18 cellular contexts compared by ENCODE assay signal in genomic region chr7:98228801-98229200, GRCh38. TPM values are rescaled to one million over a fixed set of nuclear protein-coding genes. Genes with fewer than 3 reads are reported as not detected.
A peak's percentile ranks its signal among the peaks of the same experiment; 100 is the strongest.
DNase-seq lines count a peak whose midpoint lies in the region; ATAC-seq and TF ChIP-seq lines count a peak whose summit lies in the region.
"Had no signal": no experiment of that assay in that cellular context is flagged by ENCODE, and none has a peak within 500 bp of the region (broad histone marks: within the 10 kb centered on the region; RNA-seq: fewer than 3 reads in every experiment).

No MANE protein-coding gene starts in this region.

- H3K27me3 ChIP-seq in right atrium auricular region (no peaks in the 10 kb centered on the region), body of pancreas (no peaks in the 10 kb centered on the region), neural progenitor cell (no peaks in the 10 kb centered on the region), gastrocnemius medialis (no peaks in the 10 kb centered on the region)

- H3K36me3 Mint-ChIP-seq in neural progenitor cell = peaks cover 5% of the 10 kb centered on the region

- TF ChIP-seq CTCF in right atrium auricular region (IDR thresholded peaks at IDR 0.05) = no peak
- no peak for TF ChIP-seq CTCF in body of pancreas (IDR thresholded peaks at IDR 0.05)
- TF ChIP-seq CTCF in neural progenitor cell (IDR thresholded peaks at IDR 0.05) = no peak
- no peak for TF ChIP-seq CTCF in gastrocnemius medialis (IDR thresholded peaks at IDR 0.05 in 4 of 5, conservative IDR thresholded peaks at IDR 0.05 in 1 of 5)

- H3K36me3 ChIP-seq in right atrium auricular region (peaks cover 11% of the 10 kb centered on the region), body of pancreas (replicated peaks in 1 of 2; ENCODE audit: insufficient read depth in 1 of 2, low read depth in 2 of 2) (no peaks in the 10 kb centered on the region), neural progenitor cell (no peaks in the 10 kb centered on the region), gastrocnemius medialis (peaks cover 0 to 46% of the 10 kb centered on the region in 2 donors)

- H3K9ac ChIP-seq in neural progenitor cell = no peak overlapping the region

- no peak overlapping the region for H3K4me3 Mint-ChIP-seq in neural progenitor cell
- H3K4me3 Mint-ChIP-seq: CD4-positive, alpha-beta memory T cell; GM23338; HFFc6 had no signal

- WGBS in body of pancreas, 2 donors = 65% methylated on average over 16 of the region's 16 CpGs; no CpG with 5 or more reads in 1 of the 2 donors

- H3K4me2 ChIP-seq in neural progenitor cell = no peak overlapping the region
- H3K4me2 ChIP-seq: GM23338 had no signal

- no peaks in the 10 kb centered on the region for H3K79me2 ChIP-seq in neural progenitor cell (ENCODE audit: low read depth)

- H3K4me3 ChIP-seq in right atrium auricular region (no peak overlapping the region), body of pancreas (no peak overlapping the region), neural progenitor cell (no peak overlapping the region), gastrocnemius medialis (no peak overlapping the region)
- H3K4me3 ChIP-seq: GM12878, GM23338 had no signal

- peak in 1 of 3 donors; percentile 14 for TF ChIP-seq POLR2A in body of pancreas (IDR thresholded peaks at IDR 0.05)
- TF ChIP-seq POLR2A in gastrocnemius medialis (IDR thresholded peaks at IDR 0.05) = no peak

- intact Hi-C loops in left ventricle myocardium superior (cut with micrococcal nuclease) (no loop called here), body of pancreas (cut with DNase I) (no loop called here), gastrocnemius medialis (cut with DNase I; ENCODE audit: low total_unique reads) (no loop called here)

- DNase-seq in left ventricle myocardium superior (no peak), right atrium auricular region (ENCODE audit: low spot score) (no peak), body of pancreas (peak; percentile 90 to 93 (median 92)), neural progenitor cell (ENCODE audit: low spot score) (no peak), gastrocnemius medialis (no peak), amniotic stem cell (lab: John Stamatoyannopoulos, UW) (no peak)
- DNase-seq in stimulated activated CD4-positive, alpha-beta T cell treated with anti-CD3 and anti-CD28 coated beads, Interleukin-4, amount 100 ng/mL, for 24 hours = no peak
- no peak for DNase-seq in stimulated activated CD4-positive, alpha-beta T cell treated with anti-CD3 and anti-CD28 coated beads, Interleukin-2, amount 100 ng/mL, for 24 hours
- DNase-seq: 8988T; CD4-positive, alpha-beta memory T cell; DMS79; HCEC 1CT; HFFc6 had no signal

- H3K4me1 Mint-ChIP-seq in neural progenitor cell = peaks cover 14% of the 10 kb centered on the region
- H3K4me1 Mint-ChIP-seq: CD4-positive, alpha-beta memory T cell; GM23338 had no signal

- H3K27ac Mint-ChIP-seq in neural progenitor cell = peak overlapping the region; percentile 95
- H3K27ac Mint-ChIP-seq: HFFc6 had no signal

- H3K27ac ChIP-seq in right atrium auricular region (no peak overlapping the region), body of pancreas (peak overlapping the region; percentile 72 to 87 (median 82)), neural progenitor cell (no peak overlapping the region), gastrocnemius medialis (peak overlapping the region in 3 of 4 donors; percentile 14 to 61 (median 54))
- H3K27ac ChIP-seq: C4-2B had no signal

- H3F3A ChIP-seq in neural progenitor cell (ENCODE audit: low read depth) = no peaks in the 10 kb centered on the region

- no peaks in the 10 kb centered on the region for H3K9me3 Mint-ChIP-seq in neural progenitor cell
- H3K9me3 Mint-ChIP-seq: CD4-positive, alpha-beta memory T cell; GM23338; HFFc6 had no signal

- H2AFZ ChIP-seq in neural progenitor cell (replicated peaks) = no peak overlapping the region
- H2AFZ ChIP-seq: GM23338 had no signal

- no peaks in the 10 kb centered on the region for H4K20me1 ChIP-seq in neural progenitor cell (ENCODE audit: low read depth)

- H3K9me3 ChIP-seq in right atrium auricular region (no peaks in the 10 kb centered on the region), body of pancreas (no peaks in the 10 kb centered on the region), neural progenitor cell (ENCODE audit: low read depth) (no peaks in the 10 kb centered on the region), gastrocnemius medialis (no peaks in the 10 kb centered on the region)

- in situ Hi-C loops in gastrocnemius medialis (cut with MboI; ENCODE audit: low sequenced_read_pairs in 4 of 4) = loop anchor here in 1 of 4 donors (25.0 kb wide), 1 partner anchor 116 kb away; the partner anchor contains the start of gene LMTK2

- H3K27me3 Mint-ChIP-seq in neural progenitor cell (ENCODE audit: insufficient read depth, low read depth) = no peaks in the 10 kb centered on the region
- H3K27me3 Mint-ChIP-seq: CD4-positive, alpha-beta memory T cell had no signal

- H3K4me1 ChIP-seq in right atrium auricular region = no peaks in the 10 kb centered on the region
- H3K4me1 ChIP-seq in body of pancreas = peaks cover 28% of the 10 kb centered on the region
- H3K4me1 ChIP-seq in neural progenitor cell = no peaks in the 10 kb centered on the region
- H3K4me1 ChIP-seq in gastrocnemius medialis = peaks cover 0 to 4% of the 10 kb centered on the region in 2 donors

- peak; percentile 11 for ATAC-seq in left ventricle myocardium superior
- ATAC-seq in body of pancreas = peak; percentile 93
- no peak for ATAC-seq in gastrocnemius medialis
- ATAC-seq: GM23338 had no signal

RNA-seq across cellular contexts. Expression of gene BHLHA15, which starts 17.6 kb away (rescaled TPM):
- total RNA-seq in left ventricle myocardium superior (not detected), right atrium auricular region (under 1 TPM in 1 of 2 donors, not detected in 1; 0.83 TPM), body of pancreas (100 to 1,000 TPM; 247 to 584 TPM), neural progenitor cell (ENCODE audit: low replicate concordance) (0.69 and 4.8 TPM in 2 replicates), gastrocnemius medialis (1 to 10 TPM in 3 of 4 donors, not detected in 1; 1.6 to 2.1 (median 1.8) TPM)
- total RNA-seq: CD4-positive, alpha-beta memory T cell; G401; HT1080 had no signal

RNA-seq across cellular contexts. Expression of gene TECPR1, which starts 23.2 kb away (rescaled TPM):
- total RNA-seq in left ventricle myocardium superior (25.2 TPM), right atrium auricular region (10 to 100 TPM; 11.5 to 13.9 TPM), body of pancreas (10 to 100 TPM; 19.7 to 28.3 TPM), neural progenitor cell (ENCODE audit: low replicate concordance) (10.8 and 27.8 TPM in 2 replicates), gastrocnemius medialis (10 to 100 TPM; 16.0 to 59.6 (median 33.9) TPM)

RNA-seq across cellular contexts. Expression of gene BRI3, which starts 52.7 kb away (rescaled TPM):
- total RNA-seq in left ventricle myocardium superior (269 TPM), right atrium auricular region (10 to 100 TPM; 55.6 to 61.1 TPM), body of pancreas (10 to 100 TPM; 29.0 to 44.9 TPM), neural progenitor cell (ENCODE audit: low replicate concordance) (22.2 and 26.4 TPM in 2 replicates), gastrocnemius medialis (100 to 1,000 TPM in 3 of 4 donors, 10 to 100 TPM in 1; 60.5 to 180 (median 114) TPM)

Comparison
In these comparisons a context has a peak if more than half of its experiments do, and no peak if none do; other contexts are left out.
1. ATAC-seq: peak in left ventricle myocardium superior (single experiment) and body of pancreas (single experiment); none in gastrocnemius medialis (0 of 2).
2. DNase-seq: peak in body of pancreas (4 of 4); none in left ventricle myocardium superior (single experiment), right atrium auricular region (single experiment), neural progenitor cell (single experiment), gastrocnemius medialis (0 of 2), stimulated activated CD4-positive, alpha-beta T cell treated with anti-CD3 and anti-CD28 coated beads, Interleukin-4, amount 100 ng/mL, for 24 hours (single experiment), amniotic stem cell (single experiment) and stimulated activated CD4-positive, alpha-beta T cell treated with anti-CD3 and anti-CD28 coated beads, Interleukin-2, amount 100 ng/mL, for 24 hours (0 of 2).
3. H3K27ac ChIP-seq: peak in body of pancreas (4 of 4) and gastrocnemius medialis (3 of 4); none in right atrium auricular region (0 of 2) and neural progenitor cell (single experiment).
4. RNA of gene BHLHA15, which starts 17.6 kb away (total RNA-seq): 247 to 584 TPM in body of pancreas; 1.6 to 2.1 TPM in gastrocnemius medialis, 0.83 TPM in right atrium auricular region, 0.69 to 4.8 TPM in neural progenitor cell and not detected in left ventricle myocardium superior (single experiment); every median in the first group is over 10 times any median in the second.